ENCODE assay signal across 22 cellular contexts in the genomic region with DNA sequence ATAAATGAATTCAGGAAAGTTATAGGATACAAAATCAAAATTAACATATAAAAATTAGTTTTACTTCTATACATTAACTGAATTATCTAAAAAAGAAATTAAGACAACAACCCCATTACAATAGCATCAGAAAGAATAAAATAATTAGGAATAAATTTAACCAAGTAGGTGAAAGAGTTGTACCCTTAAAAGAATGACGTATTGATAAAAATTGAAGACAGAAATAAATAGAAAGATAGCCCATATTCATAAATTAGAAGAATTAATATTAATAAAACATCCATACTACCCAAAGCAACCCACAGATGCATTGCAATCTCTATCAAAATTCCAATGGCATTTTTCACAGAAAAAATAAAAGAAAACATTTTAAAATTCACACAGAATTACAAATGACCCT.
"Had no signal": no experiment of that assay in that cellular context is flagged by ENCODE, and none has a peak within 500 bp of the region (broad histone marks: within the 10 kb centered on the region; RNA-seq: fewer than 3 reads in every experiment).

No MANE protein-coding gene starts in this region.

- DNase-seq: colonic mucosa; cortex of kidney; effector CD8-positive, alpha-beta T cell; effector memory CD8-positive, alpha-beta T cell; endodermal cell; foreskin keratinocyte; heart left ventricle; hypothalamus; left cardiac atrium; left lung; left ventricle myocardium superior; lower lobe of right lung; mesendoderm; midbrain; naive thymus-derived CD4-positive, alpha-beta T cell had no signal

- H2AFZ ChIP-seq: hepatocyte had no signal

- H3K4me3 ChIP-seq: colonic mucosa, esophagus muscularis mucosa, gastroesophageal sphincter, heart left ventricle, hepatocyte, left lung, lower lobe of right lung had no signal

- H3K27me3 ChIP-seq: colonic mucosa, esophagus muscularis mucosa, foreskin keratinocyte, gastroesophageal sphincter, heart left ventricle, hepatocyte, left lung had no signal

- H3K4me2 ChIP-seq: hepatocyte had no signal

- H3K9me3 ChIP-seq: colonic mucosa, lower lobe of right lung had no signal

- H3K79me2 ChIP-seq: hepatocyte had no signal

- FAIRE-seq: endothelial cell of umbilical vein, frontal cortex, islet of Langerhans, keratinocyte had no signal

- H3K27ac ChIP-seq: colonic mucosa, esophagus muscularis mucosa, foreskin keratinocyte, gastroesophageal sphincter, heart left ventricle, hepatocyte, left lung, lower lobe of right lung had no signal

- H3K4me1 ChIP-seq: colonic mucosa, esophagus muscularis mucosa, foreskin keratinocyte, gastroesophageal sphincter, heart left ventricle, left lung, lower lobe of right lung had no signal

- ATAC-seq: effector memory CD8-positive, alpha-beta T cell; foreskin keratinocyte; gastroesophageal sphincter; heart left ventricle; left cardiac atrium; left lung; left ventricle myocardium superior; lower lobe of right lung; naive thymus-derived CD4-positive, alpha-beta T cell had no signal

- H3K36me3 ChIP-seq: colonic mucosa, esophagus muscularis mucosa, gastroesophageal sphincter, heart left ventricle, left lung, lower lobe of right lung had no signal
